In genomic region chr5:138385660-138386059, GRCh38 we compare ENCODE assay signal across 14 cellular contexts. TPM values are rescaled to one million over a fixed set of nuclear protein-coding genes. Genes with fewer than 3 reads are reported as not detected.
"Had no signal": no experiment of that assay in that cellular context is flagged by ENCODE, and none has a peak within 500 bp of the region (broad histone marks: within the 10 kb centered on the region; RNA-seq: fewer than 3 reads in every experiment).

No MANE protein-coding gene starts in this region.

- H3K4me2 ChIP-seq: smooth muscle cell had no signal

- H3K4me3 Mint-ChIP-seq: activated naive CD4-positive, alpha-beta T cell treated with anti-CD3 and anti-CD28 coated beads for 36 hours had no signal

- DNase-seq: activated naive CD4-positive, alpha-beta T cell treated with anti-CD3 and anti-CD28 coated beads for 36 hours; body of pancreas; cerebellar nuclear complex; foreskin keratinocyte; heart right ventricle; left ventricle myocardium superior; ovary; SJCRH30; stimulated activated naive CD4-positive, alpha-beta T cell; SW 1271 had no signal

- H3K27me3 ChIP-seq: body of pancreas, esophagus muscularis mucosa, foreskin keratinocyte, heart right ventricle, ovary, right atrium auricular region, SJCRH30 had no signal

- H3K36me3 ChIP-seq: ovary had no signal

- H3K27ac Mint-ChIP-seq: activated naive CD4-positive, alpha-beta T cell treated with anti-CD3 and anti-CD28 coated beads for 36 hours had no signal

- H3K27ac ChIP-seq: body of pancreas, esophagus muscularis mucosa, foreskin keratinocyte, ovary, right atrium auricular region, SJCRH30 had no signal

- H3K4me3 ChIP-seq: body of pancreas, esophagus muscularis mucosa, heart right ventricle, ovary, right atrium auricular region, SJCRH30, smooth muscle cell had no signal

- H3K9me3 ChIP-seq: body of pancreas, esophagus muscularis mucosa, heart right ventricle, ovary, right atrium auricular region, SJCRH30 had no signal

- H3K9me3 Mint-ChIP-seq: activated naive CD4-positive, alpha-beta T cell treated with anti-CD3 and anti-CD28 coated beads for 36 hours had no signal

- H3K4me1 ChIP-seq: esophagus muscularis mucosa, foreskin keratinocyte, right atrium auricular region had no signal

RNA-seq across cellular contexts. Expression of gene CDC25C, which starts 54.1 kb away (rescaled TPM):
- total RNA-seq: body of pancreas, left ventricle myocardium superior, mesenteric fat pad had no signal
